Comparison of ENCODE assay signal across 10 cellular contexts in genomic region chr2:75465317-75465998, GRCh38.
DNase-seq lines count a peak whose midpoint lies in the region; ATAC-seq and TF ChIP-seq lines count a peak whose summit lies in the region.
"Had no signal": no experiment of that assay in that cellular context is flagged by ENCODE, and none has a peak within 500 bp of the region (broad histone marks: within the 10 kb centered on the region; RNA-seq: fewer than 3 reads in every experiment).

No MANE protein-coding gene starts in this region.

- H3K27me3 Mint-ChIP-seq in WTC11 (ENCODE audit: low read depth): no peaks in the 10 kb centered on the region

- H3K9me3 ChIP-seq in uterus (no peaks in the 10 kb centered on the region), colonic mucosa (no peaks in the 10 kb centered on the region)

- TF ChIP-seq CTCF in AG10803 (conservative IDR thresholded peaks at IDR 0.05; ENCODE audit: low read length) (peak; percentile 77), HFF-Myc (IDR thresholded peaks at IDR 0.05; ENCODE audit: low read depth, low read length, missing control alignments) (peak; percentile 69), WTC11 (IDR thresholded peaks at IDR 0.05) (no peak), kidney epithelial cell (IDR thresholded peaks at IDR 0.05; ENCODE audit: insufficient read depth, low read length, poor library complexity, severe bottlenecking) (peak; percentile 68), uterus (IDR thresholded peaks at IDR 0.05) (no peak), colonic mucosa (IDR thresholded peaks at IDR 0.05) (no peak)

- CTCF ChIA-PET in WTC11 (lab: Charles Lee): interaction anchor here (0.7 to 6.8 kb wide), 8 partner anchors 15 to 409 kb away, joined by 3 to 55 read pairs (median 6); no protein-coding TSS in a partner anchor

- H3K36me3 Mint-ChIP-seq in WTC11: no peaks in the 10 kb centered on the region
- H3K36me3 Mint-ChIP-seq: memory B cell had no signal

- intact Hi-C loops in uterus (cut with DNase I; ENCODE audit: low total_unique reads) (no loop called here), colonic mucosa (cut with DNase I) (no loop called here)

- DNase-seq in AG10803 (ENCODE audit: low read depth) (peak; percentile 53), HFF-Myc (ENCODE audit: extremely low read depth, low read depth) (no peak), WTC11 (ENCODE audit: low spot score) (no peak), kidney epithelial cell (ENCODE audit: low read depth) (no peak), uterus (no peak), colonic mucosa (no peak)
- DNase-seq: activated naive CD4-positive, alpha-beta T cell treated with Interleukin-2 at 50 U/mL for 16 hours had no signal

- TF ChIP-seq POLR2A in uterus (IDR thresholded peaks at IDR 0.05): no peak

- no peak overlapping the region for H3K4me3 ChIP-seq in AG10803 (ENCODE audit: low read length)
- H3K4me3 ChIP-seq in HFF-Myc (replicated peaks; ENCODE audit: low read depth, low read length): no peak overlapping the region
- H3K4me3 ChIP-seq in kidney epithelial cell (ENCODE audit: low read depth, low read length): no peak overlapping the region
- H3K4me3 ChIP-seq in uterus: no peak overlapping the region
- H3K4me3 ChIP-seq in colonic mucosa: no peak overlapping the region

- POLR2A ChIA-PET in WTC11 (lab: Charles Lee): no interaction called here

- ATAC-seq in WTC11 (no peak), GM18498 (IDR thresholded peaks at IDR 0.05; ENCODE audit: unreplicated experiment) (no peak), GM18520 (IDR thresholded peaks at IDR 0.05; ENCODE audit: unreplicated experiment) (no peak)

- H3K36me3 ChIP-seq in kidney epithelial cell (ENCODE audit: control insufficient read depth, insufficient read depth, low read length) (no peaks in the 10 kb centered on the region), uterus (no peaks in the 10 kb centered on the region), colonic mucosa (no peaks in the 10 kb centered on the region)

- H3K9me3 Mint-ChIP-seq in WTC11: peaks cover 3% of the 10 kb centered on the region

- H3K27ac Mint-ChIP-seq in WTC11: no peak overlapping the region

- H3K4me1 Mint-ChIP-seq in WTC11: peaks cover 19% of the 10 kb centered on the region
- H3K4me1 Mint-ChIP-seq: memory B cell had no signal

- H3K27ac ChIP-seq in uterus: no peak overlapping the region
- no peak overlapping the region for H3K27ac ChIP-seq in colonic mucosa

- H3K9ac ChIP-seq in colonic mucosa (ENCODE audit: low read depth in 2 of 2, low read length in 2 of 2): no peak overlapping the region

- H3K27me3 ChIP-seq in kidney epithelial cell (ENCODE audit: control insufficient read depth, insufficient read depth, low read length): no peaks in the 10 kb centered on the region
- H3K27me3 ChIP-seq in uterus: no peaks in the 10 kb centered on the region
- H3K27me3 ChIP-seq in colonic mucosa: no peaks in the 10 kb centered on the region

- no peak overlapping the region for H3K4me3 Mint-ChIP-seq in WTC11
- H3K4me3 Mint-ChIP-seq: memory B cell had no signal

- H3K4me1 ChIP-seq in uterus (no peaks in the 10 kb centered on the region), colonic mucosa (no peaks in the 10 kb centered on the region)

TF ChIP-seq in WTC11, 78 proteins besides CTCF, POLR2A, EP300 and RAD21:
- TF ChIP-seq CBFB (CRISPR knock-in tag; IDR thresholded peaks at IDR 0.05; ENCODE audit: low read depth) (no peak), USF2 (CRISPR knock-in tag; IDR thresholded peaks at IDR 0.05) (peak; percentile 37; the same call in 1 of the 2 replicates)

Comparison
In these comparisons a context has a peak if more than half of its experiments do, and no peak if none do; other contexts are left out.
1. CTCF ChIP-seq: peak in AG10803 (single experiment), HFF-Myc (single experiment) and kidney epithelial cell (single experiment); none in WTC11 (single experiment), uterus (0 of 4) and colonic mucosa (single experiment).